In the genomic region with DNA sequence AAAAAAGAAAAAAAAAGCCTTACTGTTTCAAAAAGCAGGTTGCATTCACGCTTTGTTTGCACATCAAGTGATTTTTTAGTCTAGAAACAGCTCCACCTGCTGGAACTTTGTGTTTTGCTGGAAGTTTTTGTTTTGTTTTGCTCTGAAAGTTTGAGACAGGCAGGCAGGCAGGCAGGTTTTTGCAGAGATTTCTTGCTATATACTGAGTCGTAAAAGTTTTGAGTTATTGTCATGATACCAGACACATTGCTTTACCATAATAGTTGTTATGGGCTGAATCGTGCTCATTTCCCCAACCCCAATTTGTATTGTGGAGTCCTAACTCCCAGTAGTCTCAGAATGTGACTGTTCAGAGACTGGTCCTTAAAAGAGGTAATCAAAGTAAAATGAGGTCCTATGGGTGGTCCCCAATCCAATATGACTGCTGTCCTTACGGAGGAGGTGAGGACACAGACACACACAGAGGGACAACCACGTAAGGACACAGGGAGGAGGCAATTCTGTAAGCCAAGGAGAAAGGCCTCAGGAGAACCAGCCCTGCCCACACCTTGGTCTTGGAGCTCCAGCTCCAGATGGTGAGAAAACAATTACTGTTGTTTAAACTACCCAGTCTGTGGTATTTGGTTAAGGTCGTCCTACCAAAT, we compare ENCODE assay signal across 1 cellular context.
TF ChIP-seq lines count a peak whose summit lies in the region.

No MANE protein-coding gene starts in this region.

TF ChIP-seq in SK-N-SH, 30 proteins besides CTCF, POLR2A, EP300 and RAD21 (continued from another document):
- TF ChIP-seq, protein P1, sequence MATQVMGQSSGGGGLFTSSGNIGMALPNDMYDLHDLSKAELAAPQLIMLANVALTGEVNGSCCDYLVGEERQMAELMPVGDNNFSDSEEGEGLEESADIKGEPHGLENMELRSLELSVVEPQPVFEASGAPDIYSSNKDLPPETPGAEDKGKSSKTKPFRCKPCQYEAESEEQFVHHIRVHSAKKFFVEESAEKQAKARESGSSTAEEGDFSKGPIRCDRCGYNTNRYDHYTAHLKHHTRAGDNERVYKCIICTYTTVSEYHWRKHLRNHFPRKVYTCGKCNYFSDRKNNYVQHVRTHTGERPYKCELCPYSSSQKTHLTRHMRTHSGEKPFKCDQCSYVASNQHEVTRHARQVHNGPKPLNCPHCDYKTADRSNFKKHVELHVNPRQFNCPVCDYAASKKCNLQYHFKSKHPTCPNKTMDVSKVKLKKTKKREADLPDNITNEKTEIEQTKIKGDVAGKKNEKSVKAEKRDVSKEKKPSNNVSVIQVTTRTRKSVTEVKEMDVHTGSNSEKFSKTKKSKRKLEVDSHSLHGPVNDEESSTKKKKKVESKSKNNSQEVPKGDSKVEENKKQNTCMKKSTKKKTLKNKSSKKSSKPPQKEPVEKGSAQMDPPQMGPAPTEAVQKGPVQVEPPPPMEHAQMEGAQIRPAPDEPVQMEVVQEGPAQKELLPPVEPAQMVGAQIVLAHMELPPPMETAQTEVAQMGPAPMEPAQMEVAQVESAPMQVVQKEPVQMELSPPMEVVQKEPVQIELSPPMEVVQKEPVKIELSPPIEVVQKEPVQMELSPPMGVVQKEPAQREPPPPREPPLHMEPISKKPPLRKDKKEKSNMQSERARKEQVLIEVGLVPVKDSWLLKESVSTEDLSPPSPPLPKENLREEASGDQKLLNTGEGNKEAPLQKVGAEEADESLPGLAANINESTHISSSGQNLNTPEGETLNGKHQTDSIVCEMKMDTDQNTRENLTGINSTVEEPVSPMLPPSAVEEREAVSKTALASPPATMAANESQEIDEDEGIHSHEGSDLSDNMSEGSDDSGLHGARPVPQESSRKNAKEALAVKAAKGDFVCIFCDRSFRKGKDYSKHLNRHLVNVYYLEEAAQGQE (IDR thresholded peaks at IDR 0.05; ENCODE audit: low read depth, low read length): no peak
TF ChIP-seq in SK-N-SH: peak in this region for 0.
